In the genomic region with DNA sequence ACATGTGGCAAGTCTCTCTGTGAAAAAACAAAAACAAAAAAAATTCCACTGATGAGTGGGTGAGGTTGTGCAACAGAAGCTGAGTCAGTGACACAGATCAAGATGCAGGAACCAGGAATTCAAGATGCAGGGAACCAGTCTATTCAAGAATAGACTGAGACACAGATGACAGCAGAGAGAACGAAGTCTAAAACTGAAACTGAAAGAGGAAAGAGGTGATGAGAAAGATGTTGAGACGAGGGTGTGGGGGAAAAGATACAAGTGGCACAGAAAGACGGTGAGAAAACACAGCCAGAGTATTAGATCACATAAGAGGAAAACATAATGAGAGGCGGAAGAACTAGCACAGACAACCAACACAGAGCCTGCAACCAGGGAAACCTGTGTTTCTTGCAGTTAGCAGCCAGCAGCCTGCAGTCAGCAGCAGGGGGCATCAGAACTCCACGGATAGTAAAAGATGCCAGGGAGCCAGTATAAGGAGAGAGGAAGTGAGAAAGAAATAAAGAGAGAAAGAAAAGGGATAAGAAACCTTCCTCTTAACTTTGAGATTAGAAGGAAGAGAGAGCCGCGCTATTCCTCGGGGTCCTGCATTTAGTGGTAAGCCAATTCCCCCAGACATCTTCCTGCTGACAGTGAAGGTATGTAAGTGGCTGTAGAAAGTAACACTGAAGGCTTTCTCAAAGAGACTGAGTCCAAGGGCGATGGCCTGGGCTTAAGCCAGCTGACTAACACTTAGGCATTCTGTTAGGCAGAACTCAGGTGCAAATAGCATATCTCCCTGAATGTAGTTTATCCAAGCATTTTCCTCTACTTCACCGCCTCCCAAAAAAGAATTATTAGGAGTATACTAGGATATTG, we compare ENCODE assay signal across 8 cellular contexts.
DNase-seq lines count a peak whose midpoint lies in the region; ATAC-seq, FAIRE-seq and TF ChIP-seq lines count a peak whose summit lies in the region.

No MANE protein-coding gene starts in this region.

- H2AFZ ChIP-seq in endothelial cell of umbilical vein (ENCODE audit: low read depth, low read length): peak overlapping the region; percentile 95

- no peaks in the 10 kb centered on the region for H3K79me2 ChIP-seq in endothelial cell of umbilical vein (ENCODE audit: control insufficient read depth, insufficient read depth, low read length)

- no peaks in the 10 kb centered on the region for H3K27me3 ChIP-seq in endothelial cell of umbilical vein (ENCODE audit: control insufficient read depth in 2 of 2, insufficient read depth in 2 of 2, low read length in 2 of 2)

- DNase-seq in COLO829 (ENCODE audit: low spot score): peak; percentile 53
- DNase-seq in NCI-H82 treated with DMSO at 0.1 percent for 48 hours (lab: John Stamatoyannopoulos, UW; ENCODE audit: unreplicated experiment): peak; percentile 75
- peak; percentile 5 to 11 (median 8) for DNase-seq in activated CD8-positive, alpha-beta memory T cell treated with anti-CD3 and anti-CD28 coated beads for 48 hours (ENCODE audit: low read depth in 2 of 3, low spot score in 2 of 3)
- peak; percentile 83 for DNase-seq in endothelial cell of umbilical vein (ENCODE audit: low read depth, low spot score)
- peak; percentile 63 to 85 (median 81) for DNase-seq in mucosa of descending colon
- peak; percentile 5 to 26 for DNase-seq in stimulated activated CD8-positive, alpha-beta memory T cell treated with anti-CD3 and anti-CD28 coated beads, Interleukin-7, amount 100 ng/mL, for 1 hour (ENCODE audit: low read depth in 2 of 2)

- no peak overlapping the region for H3K27ac ChIP-seq in endothelial cell of umbilical vein (ENCODE audit: insufficient read depth, low read depth, low read length)

- peak overlapping the region; percentile 88 for H3K4me2 ChIP-seq in endothelial cell of umbilical vein (ENCODE audit: insufficient read depth, low read length)

- H3K36me3 ChIP-seq in endothelial cell of umbilical vein (ENCODE audit: control insufficient read depth in 2 of 2, extremely low read depth in 1 of 2, insufficient read depth in 2 of 2, low read length in 2 of 2): no peaks in the 10 kb centered on the region
- H3K36me3 ChIP-seq in mucosa of descending colon (ENCODE audit: low read depth): no peaks in the 10 kb centered on the region

- H3K9me3 ChIP-seq in endothelial cell of umbilical vein (replicated peaks; ENCODE audit: control insufficient read depth, insufficient read depth, low read length) (no peaks in the 10 kb centered on the region), mucosa of descending colon (no peaks in the 10 kb centered on the region)

- BruUV-seq in endothelial cell of umbilical vein (replicated peaks; lab: Mats Ljungman, UMichigan): no TSS peak

- H3K9ac ChIP-seq in endothelial cell of umbilical vein (replicated peaks; ENCODE audit: extremely low read depth, insufficient read depth, low read length): peak overlapping the region; percentile 34

- no peaks in the 10 kb centered on the region for H3K9me1 ChIP-seq in endothelial cell of umbilical vein (replicated peaks; ENCODE audit: control insufficient read depth, extremely low read depth, insufficient read depth, low read length)

- peak; percentile 73 for FAIRE-seq in endothelial cell of umbilical vein (lab: Jason Lieb, UNC)

- H4K20me1 ChIP-seq in endothelial cell of umbilical vein (replicated peaks; ENCODE audit: control insufficient read depth, extremely low read depth, insufficient read depth, low read length): no peaks in the 10 kb centered on the region

- peak; percentile 68 for ATAC-seq in GM19452 (IDR thresholded peaks at IDR 0.05; ENCODE audit: unreplicated experiment)
- ATAC-seq in HG03520 (IDR thresholded peaks at IDR 0.05; ENCODE audit: unreplicated experiment): peak; percentile 61
- ATAC-seq in mucosa of descending colon: peak; percentile 92

- H3K4me1 ChIP-seq in endothelial cell of umbilical vein (ENCODE audit: control insufficient read depth, extremely low read depth, insufficient read depth, low read length) (peaks cover 7% of the 10 kb centered on the region), mucosa of descending colon (ENCODE audit: low read depth) (peaks cover 5% of the 10 kb centered on the region)

- H3K4me3 ChIP-seq in endothelial cell of umbilical vein (replicated peaks in 1 of 3; ENCODE audit: insufficient read depth in 1 of 3, low read depth in 1 of 3, low read length in 3 of 3) (peak overlapping the region; percentile 39 to 77 (median 52)), mucosa of descending colon (no peak overlapping the region)

- TF ChIP-seq POLR2A in endothelial cell of umbilical vein (IDR thresholded peaks at IDR 0.05; ENCODE audit: low read depth, low read length): no peak

- dilution Hi-C loops in endothelial cell of umbilical vein (cut with MboI; ENCODE audit: extremely low pct_ligation_motif_present, low sequenced_read_pairs): no loop called here

- intact Hi-C loops in endothelial cell of umbilical vein (cut with micrococcal nuclease) (loop anchor here (1.0 to 10.0 kb wide), 7 partner anchors 78 to 1773 kb away; a partner anchor contains a TSS), mucosa of descending colon (cut with DNase I, micrococcal nuclease) (no loop called here)

- TF ChIP-seq CTCF in endothelial cell of umbilical vein (IDR thresholded peaks at IDR 0.05; ENCODE audit: extremely low read depth in 1 of 2, insufficient read depth in 1 of 2, low read depth in 1 of 2, low read length in 2 of 2): peak; percentile 80
- TF ChIP-seq CTCF in mucosa of descending colon (IDR thresholded peaks at IDR 0.05): peak; percentile 45

- CTCF ChIA-PET in endothelial cell of umbilical vein (lab: Charles Lee): interaction anchor here (0.5 to 4.1 kb wide), 9 partner anchors 10 to 1773 kb away, joined by 3 to 15 read pairs (median 4); no protein-coding TSS in a partner anchor

- POLR2A ChIA-PET in endothelial cell of umbilical vein (lab: Charles Lee): no interaction called here

TF ChIP-seq in endothelial cell of umbilical vein, 7 proteins besides CTCF, POLR2A, EP300 and RAD21:
- TF ChIP-seq, protein P1, sequence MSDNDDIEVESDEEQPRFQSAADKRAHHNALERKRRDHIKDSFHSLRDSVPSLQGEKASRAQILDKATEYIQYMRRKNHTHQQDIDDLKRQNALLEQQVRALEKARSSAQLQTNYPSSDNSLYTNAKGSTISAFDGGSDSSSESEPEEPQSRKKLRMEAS (IDR thresholded peaks at IDR 0.05; ENCODE audit: insufficient read depth, insufficient read length): no peak
- TF ChIP-seq FOS (IDR thresholded peaks at IDR 0.05; ENCODE audit: borderline replicate concordance, insufficient read depth, low read length): no peak
- TF ChIP-seq JUN (IDR thresholded peaks at IDR 0.05; ENCODE audit: borderline replicate concordance, insufficient read depth, insufficient read length, low read depth): no peak

Comparison
In these comparisons a context has a peak if more than half of its experiments do, and no peak if none do; other contexts are left out.
1. DNase-seq: peak in every context shown above with its lines; median percentile 83 in endothelial cell of umbilical vein; 81 in mucosa of descending colon; 75 in NCI-H82 treated with DMSO at 0.1 percent for 48 hours; 53 in COLO829; 16 in stimulated activated CD8-positive, alpha-beta memory T cell treated with anti-CD3 and anti-CD28 coated beads, Interleukin-7, amount 100 ng/mL, for 1 hour; 8 in activated CD8-positive, alpha-beta memory T cell treated with anti-CD3 and anti-CD28 coated beads for 48 hours.